Comparison of ENCODE assay signal across 8 cellular contexts in the genomic region with DNA sequence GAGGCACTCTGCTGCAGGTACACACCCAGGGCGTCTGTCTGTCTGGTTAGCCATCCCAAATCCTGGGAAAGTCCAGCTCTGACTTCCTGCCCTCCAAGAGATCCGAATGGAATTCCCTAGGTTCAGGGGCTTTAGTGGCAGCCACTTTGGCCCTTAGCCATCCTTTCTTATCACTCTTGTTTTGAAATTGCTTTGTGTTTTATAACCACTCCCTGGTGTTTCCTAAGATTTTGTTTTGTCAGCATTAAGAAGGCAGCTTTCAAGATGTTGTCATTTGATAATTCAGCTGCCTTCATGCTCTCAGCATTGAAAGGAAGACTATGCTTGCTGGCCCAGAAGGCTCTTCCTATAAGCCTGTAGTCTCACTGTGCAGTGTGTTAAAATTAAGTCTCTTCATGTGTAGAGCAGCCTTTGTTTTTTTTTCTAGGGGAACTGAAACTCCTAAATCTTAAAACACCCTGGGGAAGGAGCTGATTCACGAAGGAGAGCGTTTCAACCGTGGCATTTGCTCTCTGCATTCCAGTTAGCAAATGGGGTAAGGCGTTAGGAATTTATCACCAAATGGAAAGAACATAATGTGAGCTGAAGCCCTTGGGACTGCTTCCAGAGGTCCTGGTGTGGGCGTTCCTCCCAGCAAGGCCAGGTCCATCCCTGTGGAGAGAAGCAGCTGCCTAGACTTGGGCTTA. TPM values are rescaled to one million over a fixed set of nuclear protein-coding genes. Genes with fewer than 3 reads are reported as not detected.
DNase-seq lines count a peak whose midpoint lies in the region; ATAC-seq and TF ChIP-seq lines count a peak whose summit lies in the region.

No MANE protein-coding gene starts in this region.

- TF ChIP-seq POLR2A in gastrocnemius medialis (IDR thresholded peaks at IDR 0.05): no peak

- H3K4me3 ChIP-seq in gastrocnemius medialis: peak overlapping the region in 3 of 4 donors; percentile 3 to 8 (median 6)

- no peaks in the 10 kb centered on the region for H3K9me3 Mint-ChIP-seq in T-helper 2 cell treated with Interferon-gamma antibody and Interleukin-4, amounts not matched to agents 5 μg/mL and 100 μg/mL, for 36 hours
- H3K9me3 Mint-ChIP-seq in activated naive CD4-positive, alpha-beta T cell treated with anti-CD3 and anti-CD28 coated beads, Interleukin-2, amount 50 U/mL, for 72 hours: no peaks in the 10 kb centered on the region

- peaks cover 37% of the 10 kb centered on the region for H3K36me3 Mint-ChIP-seq in T-helper 2 cell treated with Interferon-gamma antibody and Interleukin-4, amounts not matched to agents 5 μg/mL and 100 μg/mL, for 36 hours (ENCODE audit: low read depth)
- peaks cover 25 to 27% of the 10 kb centered on the region in 2 donors for H3K36me3 Mint-ChIP-seq in activated naive CD4-positive, alpha-beta T cell treated with anti-CD3 and anti-CD28 coated beads, Interleukin-2, amount 50 U/mL, for 72 hours

- ATAC-seq in GM21526 (IDR thresholded peaks at IDR 0.05; ENCODE audit: low FRiP score, unreplicated experiment): peak; percentile 56
- peak; percentile 59 to 74 for ATAC-seq in gastrocnemius medialis
- ATAC-seq in HG03571 (IDR thresholded peaks at IDR 0.05; ENCODE audit: unreplicated experiment): no peak
- no peak for ATAC-seq in GM18520 (IDR thresholded peaks at IDR 0.05; ENCODE audit: unreplicated experiment)
- ATAC-seq in activated naive CD4-positive, alpha-beta T cell treated with anti-CD3 and anti-CD28 coated beads, Interleukin-2, amount 50 U/mL, for 72 hours: no peak
- no peak for ATAC-seq in HG03460 (IDR thresholded peaks at IDR 0.05; ENCODE audit: unreplicated experiment)

- intact Hi-C loops in gastrocnemius medialis (cut with DNase I; ENCODE audit: low total_unique reads): no loop called here

- no peaks in the 10 kb centered on the region for H3K27me3 ChIP-seq in gastrocnemius medialis

- peak overlapping the region; percentile 52 for H3K4me3 Mint-ChIP-seq in T-helper 2 cell treated with Interferon-gamma antibody and Interleukin-4, amounts not matched to agents 5 μg/mL and 100 μg/mL, for 36 hours

- DNase-seq in T-helper 2 cell treated with Interferon-gamma antibody and Interleukin-4, amounts not matched to agents 5 μg/mL and 100 μg/mL, for 36 hours (ENCODE audit: low spot score): no peak
- DNase-seq in glomerular visceral epithelial cell (ENCODE audit: extremely low spot score) (peak; percentile 83), gastrocnemius medialis (peak; percentile 46 to 77)
- no peak for DNase-seq in activated naive CD4-positive, alpha-beta T cell treated with anti-CD3 and anti-CD28 coated beads, Interleukin-2, amount 50 U/mL, for 72 hours (ENCODE audit: low spot score in 2 of 2)

- TF ChIP-seq CTCF in gastrocnemius medialis (IDR thresholded peaks at IDR 0.05 in 4 of 5, conservative IDR thresholded peaks at IDR 0.05 in 1 of 5): no peak

- no peaks in the 10 kb centered on the region for H3K27me3 Mint-ChIP-seq in T-helper 2 cell treated with Interferon-gamma antibody and Interleukin-4, amounts not matched to agents 5 μg/mL and 100 μg/mL, for 36 hours (ENCODE audit: low read depth)

- H3K27ac ChIP-seq in gastrocnemius medialis: peak overlapping the region; percentile 76 to 89 (median 83)

- no peaks in the 10 kb centered on the region for H3K9me3 ChIP-seq in gastrocnemius medialis

- peaks cover 0 to 7% of the 10 kb centered on the region in 2 donors for H3K36me3 ChIP-seq in gastrocnemius medialis

- in situ Hi-C loops in gastrocnemius medialis (cut with MboI; ENCODE audit: low sequenced_read_pairs in 4 of 4): no loop called here

- peak overlapping the region; percentile 79 for H3K27ac Mint-ChIP-seq in T-helper 2 cell treated with Interferon-gamma antibody and Interleukin-4, amounts not matched to agents 5 μg/mL and 100 μg/mL, for 36 hours
- no peak overlapping the region for H3K27ac Mint-ChIP-seq in activated naive CD4-positive, alpha-beta T cell treated with anti-CD3 and anti-CD28 coated beads, Interleukin-2, amount 50 U/mL, for 72 hours

- peaks cover 14% of the 10 kb centered on the region for H3K4me1 Mint-ChIP-seq in T-helper 2 cell treated with Interferon-gamma antibody and Interleukin-4, amounts not matched to agents 5 μg/mL and 100 μg/mL, for 36 hours (ENCODE audit: low read depth)

- H3K4me1 ChIP-seq in gastrocnemius medialis: peaks cover 57 to 61% of the 10 kb centered on the region in 2 donors

RNA-seq across cellular contexts. Expression of gene CLEC3B, which starts 14.2 kb away (rescaled TPM):
- 10 to 100 TPM; 14.5 to 23.4 (median 20.7) TPM for total RNA-seq in gastrocnemius medialis
- total RNA-seq in activated naive CD4-positive, alpha-beta T cell treated with anti-CD3 and anti-CD28 coated beads, Interleukin-2, amount 50 U/mL, for 72 hours: not detected

RNA-seq across cellular contexts. Expression of gene EXOSC7, which starts 35.9 kb away (rescaled TPM):
- total RNA-seq in gastrocnemius medialis: 10 to 100 TPM; 57.4 to 80.3 (median 60.9) TPM
- 10 to 100 TPM; 47.8 to 71.1 TPM for total RNA-seq in activated naive CD4-positive, alpha-beta T cell treated with anti-CD3 and anti-CD28 coated beads, Interleukin-2, amount 50 U/mL, for 72 hours

RNA-seq across cellular contexts. Expression of gene ZDHHC3, which starts 35.9 kb away (rescaled TPM):
- 10 to 100 TPM; 66.2 to 90.5 (median 74.5) TPM for total RNA-seq in gastrocnemius medialis
- 10 to 100 TPM; 21.7 to 40.5 TPM for total RNA-seq in activated naive CD4-positive, alpha-beta T cell treated with anti-CD3 and anti-CD28 coated beads, Interleukin-2, amount 50 U/mL, for 72 hours

Comparison
In these comparisons a context has a peak if more than half of its experiments do, and no peak if none do; other contexts are left out.
1. ATAC-seq: peak in GM21526 (single experiment) and gastrocnemius medialis (2 of 2); none in HG03571 (single experiment), GM18520 (single experiment), activated naive CD4-positive, alpha-beta T cell treated with anti-CD3 and anti-CD28 coated beads, Interleukin-2, amount 50 U/mL, for 72 hours (0 of 2) and HG03460 (single experiment).
2. DNase-seq: peak in glomerular visceral epithelial cell (single experiment) and gastrocnemius medialis (2 of 2); none in T-helper 2 cell treated with Interferon-gamma antibody and Interleukin-4, amounts not matched to agents 5 μg/mL and 100 μg/mL, for 36 hours (single experiment) and activated naive CD4-positive, alpha-beta T cell treated with anti-CD3 and anti-CD28 coated beads, Interleukin-2, amount 50 U/mL, for 72 hours (0 of 2).
3. RNA of gene CLEC3B, which starts 14.2 kb away (total RNA-seq): 14.5 to 23.4 TPM in gastrocnemius medialis; not detected in activated naive CD4-positive, alpha-beta T cell treated with anti-CD3 and anti-CD28 coated beads, Interleukin-2, amount 50 U/mL, for 72 hours; every median in the first group is over 10 times any median in the second.